ENCODE assay signal across 10 cellular contexts in genomic region chr2:100919316-100919715, GRCh38.
DNase-seq lines count a peak whose midpoint lies in the region; ATAC-seq, FAIRE-seq and TF ChIP-seq lines count a peak whose summit lies in the region.
"Had no signal": no experiment of that assay in that cellular context is flagged by ENCODE, and none has a peak within 500 bp of the region (broad histone marks: within the 10 kb centered on the region; RNA-seq: fewer than 3 reads in every experiment).

No MANE protein-coding gene starts in this region.

- FAIRE-seq in kidney (lab: Jason Lieb, UNC), result no peak

- H3K9ac ChIP-seq in kidney (ENCODE audit: low read length in 2 of 2), result no peak overlapping the region

- DNase-seq in activated CD4-positive, alpha-beta T cell treated with anti-CD3 and anti-CD28 coated beads for 48 hours, result peak; percentile 57
- no peak for DNase-seq in activated CD4-positive, alpha-beta T cell treated with anti-CD3 and anti-CD28 coated beads, Interleukin-2, amount 10 ng/mL, durations not matched to agents 7 days and 5 days
- DNase-seq in GM19238 (ENCODE audit: insufficient read length, low spot score), result peak; percentile 8
- peak; percentile 23 to 40 for DNase-seq in activated T-cell treated with anti-CD3 and anti-CD28 coated beads, Interleukin-2, amount 50 U/mL, for 72 hours
- DNase-seq in mesothelial cell of epicardium (ENCODE audit: low spot score in 2 of 2, unreplicated experiment in 2 of 2), result no peak
- no peak for DNase-seq in stimulated activated naive CD4-positive, alpha-beta T cell treated with Interleukin-2 at 50 U/mL for 16 hours (lab: John Stamatoyannopoulos, UW)
- no peak for DNase-seq in kidney
- DNase-seq: NCI-H1048 had no signal

- CTCF ChIA-PET in activated CD4-positive, alpha-beta T cell treated with anti-CD3 and anti-CD28 coated beads, Interleukin-2, amount 10 ng/mL, durations not matched to agents 7 days and 5 days (lab: Charles Lee), result interaction anchor here (1.0 to 1.5 kb wide), 2 partner anchors 11 to 15 kb away, joined by 3 to 4 read pairs; no protein-coding TSS in a partner anchor

- no peaks in the 10 kb centered on the region for H3K9me3 Mint-ChIP-seq in activated CD4-positive, alpha-beta T cell treated with anti-CD3 and anti-CD28 coated beads, Interleukin-2, amount 10 ng/mL, durations not matched to agents 7 days and 5 days
- H3K9me3 Mint-ChIP-seq in activated T-cell treated with anti-CD3 and anti-CD28 coated beads, Interleukin-2, amount 50 U/mL, for 72 hours, result peaks cover 2 to 3% of the 10 kb centered on the region in 2 donors
- H3K9me3 Mint-ChIP-seq in mesothelial cell of epicardium, result peaks cover 14% of the 10 kb centered on the region

- intact Hi-C loops in kidney (cut with DNase I), result no loop called here

- no peaks in the 10 kb centered on the region for H3K27me3 Mint-ChIP-seq in activated CD4-positive, alpha-beta T cell treated with anti-CD3 and anti-CD28 coated beads, Interleukin-2, amount 10 ng/mL, durations not matched to agents 7 days and 5 days
- H3K27me3 Mint-ChIP-seq in activated T-cell treated with anti-CD3 and anti-CD28 coated beads, Interleukin-2, amount 50 U/mL, for 72 hours (ENCODE audit: low read depth), result no peaks in the 10 kb centered on the region
- peaks cover 20% of the 10 kb centered on the region for H3K27me3 Mint-ChIP-seq in mesothelial cell of epicardium (ENCODE audit: low read depth)

- no peak overlapping the region for H3K27ac Mint-ChIP-seq in activated CD4-positive, alpha-beta T cell treated with anti-CD3 and anti-CD28 coated beads, Interleukin-2, amount 10 ng/mL, durations not matched to agents 7 days and 5 days
- H3K27ac Mint-ChIP-seq in activated T-cell treated with anti-CD3 and anti-CD28 coated beads, Interleukin-2, amount 50 U/mL, for 72 hours, result no peak overlapping the region
- H3K27ac Mint-ChIP-seq in mesothelial cell of epicardium, result no peak overlapping the region

- no peaks in the 10 kb centered on the region for H3K36me3 Mint-ChIP-seq in activated CD4-positive, alpha-beta T cell treated with anti-CD3 and anti-CD28 coated beads, Interleukin-2, amount 10 ng/mL, durations not matched to agents 7 days and 5 days (ENCODE audit: low read depth)
- no peaks in the 10 kb centered on the region for H3K36me3 Mint-ChIP-seq in activated T-cell treated with anti-CD3 and anti-CD28 coated beads, Interleukin-2, amount 50 U/mL, for 72 hours (ENCODE audit: insufficient read depth in 2 of 2)
- peaks cover 5% of the 10 kb centered on the region for H3K36me3 Mint-ChIP-seq in mesothelial cell of epicardium

- H3K9me3 ChIP-seq in kidney (ENCODE audit: control insufficient read depth in 1 of 2, low read length in 2 of 2), result no peaks in the 10 kb centered on the region
- H3K9me3 ChIP-seq: upper lobe of left lung had no signal

- H3K27ac ChIP-seq in kidney (ENCODE audit: low read depth in 2 of 2, low read length in 2 of 2), result no peak overlapping the region
- H3K27ac ChIP-seq: upper lobe of left lung had no signal

- H3K36me3 ChIP-seq in kidney (ENCODE audit: control insufficient read depth in 1 of 2, insufficient read depth in 2 of 2, low read length in 2 of 2), result no peaks in the 10 kb centered on the region
- H3K36me3 ChIP-seq: upper lobe of left lung had no signal

- H3K4me3 Mint-ChIP-seq in activated CD4-positive, alpha-beta T cell treated with anti-CD3 and anti-CD28 coated beads, Interleukin-2, amount 10 ng/mL, durations not matched to agents 7 days and 5 days, result no peak overlapping the region
- no peak overlapping the region for H3K4me3 Mint-ChIP-seq in activated T-cell treated with anti-CD3 and anti-CD28 coated beads, Interleukin-2, amount 50 U/mL, for 72 hours
- no peak overlapping the region for H3K4me3 Mint-ChIP-seq in mesothelial cell of epicardium

- no peaks in the 10 kb centered on the region for H3K4me1 ChIP-seq in kidney (ENCODE audit: control insufficient read depth in 1 of 2, insufficient read depth in 1 of 2, low read depth in 1 of 2, low read length in 2 of 2)

- H3K4me3 ChIP-seq in kidney (ENCODE audit: low read length in 2 of 2), result no peak overlapping the region
- H3K4me3 ChIP-seq: upper lobe of left lung had no signal

- POLR2A ChIA-PET in activated CD4-positive, alpha-beta T cell treated with anti-CD3 and anti-CD28 coated beads, Interleukin-2, amount 10 ng/mL, durations not matched to agents 7 days and 5 days (lab: Charles Lee), result no interaction called here

- peak; percentile 40 for TF ChIP-seq CTCF in mesothelial cell of epicardium (IDR thresholded peaks at IDR 0.05; ENCODE audit: unreplicated experiment)
- TF ChIP-seq CTCF in kidney (IDR thresholded peaks at IDR 0.05; ENCODE audit: borderline replicate concordance, extremely low read depth, insufficient read depth), result no peak

- no peak for ATAC-seq in activated T-cell treated with anti-CD3 and anti-CD28 coated beads, Interleukin-2, amount 50 U/mL, for 72 hours (replicated peaks in 1 of 2)
- ATAC-seq in GM21825 (IDR thresholded peaks at IDR 0.05; ENCODE audit: unreplicated experiment), result no peak

- H3K4me1 Mint-ChIP-seq in activated CD4-positive, alpha-beta T cell treated with anti-CD3 and anti-CD28 coated beads, Interleukin-2, amount 10 ng/mL, durations not matched to agents 7 days and 5 days, result peaks cover 5% of the 10 kb centered on the region
- H3K4me1 Mint-ChIP-seq in activated T-cell treated with anti-CD3 and anti-CD28 coated beads, Interleukin-2, amount 50 U/mL, for 72 hours (ENCODE audit: low read depth), result peaks cover 6% of the 10 kb centered on the region
- peaks cover 8% of the 10 kb centered on the region for H3K4me1 Mint-ChIP-seq in mesothelial cell of epicardium

Comparison
In these comparisons a context has a peak if more than half of its experiments do, and no peak if none do; other contexts are left out.
1. DNase-seq: peak in activated CD4-positive, alpha-beta T cell treated with anti-CD3 and anti-CD28 coated beads for 48 hours (single experiment), GM19238 (single experiment) and activated T-cell treated with anti-CD3 and anti-CD28 coated beads, Interleukin-2, amount 50 U/mL, for 72 hours (2 of 2); none in activated CD4-positive, alpha-beta T cell treated with anti-CD3 and anti-CD28 coated beads, Interleukin-2, amount 10 ng/mL, durations not matched to agents 7 days and 5 days (single experiment), mesothelial cell of epicardium (0 of 2), stimulated activated naive CD4-positive, alpha-beta T cell treated with Interleukin-2 at 50 U/mL for 16 hours (single experiment) and kidney (single experiment).